10 cellular contexts compared by ENCODE assay signal in genomic region chr6:158474961-158475343, GRCh38.
DNase-seq lines count a peak whose midpoint lies in the region; ATAC-seq and TF ChIP-seq lines count a peak whose summit lies in the region.
"Had no signal": no experiment of that assay in that cellular context is flagged by ENCODE, and none has a peak within 500 bp of the region (broad histone marks: within the 10 kb centered on the region; RNA-seq: fewer than 3 reads in every experiment).

No MANE protein-coding gene starts in this region.

- peaks cover 7% of the 10 kb centered on the region for H3K36me3 Mint-ChIP-seq in effector memory CD8-positive, alpha-beta T cell (ENCODE audit: insufficient read depth)

- peak; percentile 18 for DNase-seq in COR-L47 (lab: John Stamatoyannopoulos, UW)
- peak; percentile 95 for DNase-seq in NCI-H748 (lab: John Stamatoyannopoulos, UW; ENCODE audit: unreplicated experiment)
- peak; percentile 22 for DNase-seq in fibroblast of the aortic adventitia (ENCODE audit: low read depth)
- no peak for DNase-seq in effector memory CD8-positive, alpha-beta T cell
- no peak for DNase-seq in middle frontal gyrus (ENCODE audit: extremely low spot score, low spot score)
- no peak for DNase-seq in cerebellum (ENCODE audit: low spot score)
- no peak for DNase-seq in stimulated activated CD4-positive, alpha-beta T cell treated with anti-CD3 and anti-CD28 coated beads, Interleukin-2, amount 100 ng/mL, for 24 hours
- DNase-seq: activated T-cell treated with anti-CD3 and anti-CD28 coated beads for 4 hours, islet precursor cell had no signal

- peaks cover 4 to 6% of the 10 kb centered on the region in 2 donors for H3K4me1 Mint-ChIP-seq in effector memory CD8-positive, alpha-beta T cell (ENCODE audit: low read depth in 2 of 2)

- no peaks in the 10 kb centered on the region for H3K27me3 Mint-ChIP-seq in effector memory CD8-positive, alpha-beta T cell

- no peak overlapping the region for H3K4me3 Mint-ChIP-seq in effector memory CD8-positive, alpha-beta T cell

- H3K4me3 ChIP-seq in fibroblast of the aortic adventitia (ENCODE audit: low read depth, low read length) = no peak overlapping the region

- ATAC-seq in GM21717 (IDR thresholded peaks at IDR 0.05; ENCODE audit: unreplicated experiment) = peak; percentile 1
- ATAC-seq in effector memory CD8-positive, alpha-beta T cell (replicated peaks) = no peak

- H3K9me3 Mint-ChIP-seq in effector memory CD8-positive, alpha-beta T cell = no peaks in the 10 kb centered on the region

- peak overlapping the region in 1 of 2 donors; percentile 25 for H3K27ac Mint-ChIP-seq in effector memory CD8-positive, alpha-beta T cell

- no peak for TF ChIP-seq CTCF in fibroblast of the aortic adventitia (IDR thresholded peaks at IDR 0.05; ENCODE audit: insufficient read depth, low read length)

Comparison
In these comparisons a context has a peak if more than half of its experiments do, and no peak if none do; other contexts are left out.
1. DNase-seq: peak in COR-L47 (single experiment), NCI-H748 (single experiment) and fibroblast of the aortic adventitia (single experiment); none in effector memory CD8-positive, alpha-beta T cell (0 of 3), middle frontal gyrus (single experiment), cerebellum (single experiment) and stimulated activated CD4-positive, alpha-beta T cell treated with anti-CD3 and anti-CD28 coated beads, Interleukin-2, amount 100 ng/mL, for 24 hours (0 of 2).